ENCODE assay signal across 28 cellular contexts in genomic region chr7:35272234-35272633, GRCh38. TPM values are rescaled to one million over a fixed set of nuclear protein-coding genes. Genes with fewer than 3 reads are reported as not detected.
DNase-seq lines count a peak whose midpoint lies in the region; ATAC-seq, FAIRE-seq and TF ChIP-seq lines count a peak whose summit lies in the region.
"Had no signal": no experiment of that assay in that cellular context is flagged by ENCODE, and none has a peak within 500 bp of the region (broad histone marks: within the 10 kb centered on the region; RNA-seq: fewer than 3 reads in every experiment).

No MANE protein-coding gene starts in this region.

- peaks cover 11% of the 10 kb centered on the region for H3K27me3 Mint-ChIP-seq in activated CD4-positive, alpha-beta T cell treated with anti-CD3 and anti-CD28 coated beads, Interleukin-2, amount 10 ng/mL, durations not matched to agents 24 days and 14 days
- peaks cover 3% of the 10 kb centered on the region for H3K27me3 Mint-ChIP-seq in glutamatergic neuron (ENCODE audit: unreplicated experiment)

- 0% methylated on average over 1 of the region's 1 CpG for WGBS in A549 (ENCODE audit: missing lambda C conversion rate)
- 0% methylated on average over 1 of the region's 1 CpG for WGBS in K562 (ENCODE audit: insufficient coverage, low coverage, missing lambda C conversion rate)

- no peaks in the 10 kb centered on the region for H3K79me2 ChIP-seq in K562 (ENCODE audit: control insufficient read depth, insufficient read depth, low read length)

- no peaks in the 10 kb centered on the region for H3K9me3 Mint-ChIP-seq in activated CD4-positive, alpha-beta T cell treated with anti-CD3 and anti-CD28 coated beads, Interleukin-2, amount 10 ng/mL, durations not matched to agents 24 days and 14 days
- H3K9me3 Mint-ChIP-seq in glutamatergic neuron (ENCODE audit: unreplicated experiment): peaks cover 6% of the 10 kb centered on the region
- H3K9me3 Mint-ChIP-seq: CD4-positive, CD25-positive, alpha-beta regulatory T cell; CD8-positive, alpha-beta memory T cell had no signal

- H3K9me3 ChIP-seq in A549 (no peaks in the 10 kb centered on the region), K562 (replicated peaks; ENCODE audit: control insufficient read depth, insufficient read depth, low read depth, low read length) (no peaks in the 10 kb centered on the region)
- H3K9me3 ChIP-seq: BE2C, BLaER1 had no signal

- in situ Hi-C loops in K562 (cut with MboI): no loop called here

- no peaks in the 10 kb centered on the region for H3K27me3 ChIP-seq in K562 (ENCODE audit: control insufficient read depth in 2 of 2, insufficient read depth in 2 of 2, low read length in 2 of 2)
- H3K27me3 ChIP-seq: BE2C, BLaER1 had no signal

- intact Hi-C loops in activated CD4-positive, alpha-beta T cell treated with anti-CD3 and anti-CD28 coated beads, Interleukin-2, amount 10 ng/mL, durations not matched to agents 24 days and 14 days (cut with micrococcal nuclease): no loop called here
- intact Hi-C loops in K562 (cut with micrococcal nuclease): no loop called here

- TF ChIP-seq POLR2A in A549 (IDR thresholded peaks at IDR 0.05; ENCODE audit: low read length) (no peak), K562 (conservative IDR thresholded peaks at IDR 0.05) (no peak)

- H3K36me3 ChIP-seq in K562 (ENCODE audit: control insufficient read depth, insufficient read depth, low read length): no peaks in the 10 kb centered on the region
- H3K36me3 ChIP-seq: BE2C, BLaER1 had no signal

- peak; percentile 8 for DNase-seq in activated CD4-positive, alpha-beta T cell treated with anti-CD3 and anti-CD28 coated beads, Interleukin-2, amount 10 ng/mL, durations not matched to agents 24 days and 14 days
- DNase-seq in activated CD4-positive, alpha-beta T cell treated with anti-CD3 and anti-CD28 coated beads, Interleukin-2, amount 50 U/mL, for 48 hours: no peak
- DNase-seq in A549 (ENCODE audit: low read depth in 1 of 2, low spot score in 1 of 2) (no peak), K562 (ENCODE audit: extremely low read depth in 1 of 4, low spot score in 3 of 4) (no peak), glutamatergic neuron (no peak), NCI-H748 (lab: John Stamatoyannopoulos, UW; ENCODE audit: unreplicated experiment) (no peak)
- DNase-seq: ACHN; BE2C; C1 segment of cervical spinal cord; CD4-positive, alpha-beta memory T cell; CD4-positive, CD25-positive, alpha-beta regulatory T cell; CD8-positive, alpha-beta memory T cell; COR-L47; DMS153; DMS53; DMS79; DND-41; EL; GDM1 had no signal

- H3K27ac Mint-ChIP-seq in activated CD4-positive, alpha-beta T cell treated with anti-CD3 and anti-CD28 coated beads, Interleukin-2, amount 10 ng/mL, durations not matched to agents 24 days and 14 days: no peak overlapping the region
- H3K27ac Mint-ChIP-seq in glutamatergic neuron (ENCODE audit: unreplicated experiment): no peak overlapping the region
- H3K27ac Mint-ChIP-seq: CD14-positive monocyte; CD4-positive, alpha-beta memory T cell; CD4-positive, CD25-positive, alpha-beta regulatory T cell; CD8-positive, alpha-beta memory T cell had no signal

- no TSS peak for BruUV-seq in K562 (replicated peaks; lab: Mats Ljungman, UMichigan)

- CTCF ChIA-PET in A549 (lab: Yijun Ruan, JAX): no interaction called here
- CTCF ChIA-PET in K562 (lab: Yijun Ruan, JAX; ENCODE audit: low intra/inter-chr PET ratio): no interaction called here

- TF ChIP-seq EP300 in A549 (IDR thresholded peaks at IDR 0.05) (no peak), K562 (IDR thresholded peaks at IDR 0.05; ENCODE audit: low read length) (no peak)

- no peaks in the 10 kb centered on the region for H3K36me3 Mint-ChIP-seq in activated CD4-positive, alpha-beta T cell treated with anti-CD3 and anti-CD28 coated beads, Interleukin-2, amount 10 ng/mL, durations not matched to agents 24 days and 14 days (ENCODE audit: low read depth)
- no peaks in the 10 kb centered on the region for H3K36me3 Mint-ChIP-seq in glutamatergic neuron (ENCODE audit: unreplicated experiment)
- H3K36me3 Mint-ChIP-seq: CD14-positive monocyte; CD4-positive, alpha-beta memory T cell; CD4-positive, CD25-positive, alpha-beta regulatory T cell; CD8-positive, alpha-beta memory T cell had no signal

- H3K4me3 ChIP-seq in A549 (no peak overlapping the region), K562 (no peak overlapping the region)
- H3K4me3 ChIP-seq: BLaER1, GM12878 had no signal

- TF ChIP-seq CTCF in A549 (IDR thresholded peaks at IDR 0.05) (no peak), K562 (IDR thresholded peaks at IDR 0.05 in 2 of 3, conservative IDR thresholded peaks at IDR 0.05 in 1 of 3; ENCODE audit: insufficient read depth in 2 of 3, low read depth in 1 of 3, low read length in 3 of 3) (no peak), glutamatergic neuron (IDR thresholded peaks at IDR 0.05; ENCODE audit: partially characterized antibody, unreplicated experiment) (no peak)

- no peak for FAIRE-seq in A549 (lab: Jason Lieb, UNC)
- FAIRE-seq in K562 (lab: Jason Lieb, UNC): no peak
- FAIRE-seq: GM12878, GM12892, GM18507 had no signal

- no peak overlapping the region for H3K27ac ChIP-seq in A549
- no peak overlapping the region for H3K27ac ChIP-seq in K562 (ENCODE audit: extremely low read depth, low read depth, low read length)
- H3K27ac ChIP-seq: 22Rv1, BLaER1 had no signal

- H3K9ac ChIP-seq in K562 (ENCODE audit: insufficient read depth in 1 of 2, low read depth in 2 of 2, low read length in 2 of 2): no peak overlapping the region
- H3K9ac ChIP-seq: BLaER1 had no signal

- H3K4me2 ChIP-seq in A549 (no peak overlapping the region), K562 (ENCODE audit: insufficient read depth, low read length) (no peak overlapping the region)
- H3K4me2 ChIP-seq: BLaER1 had no signal

- H4K20me1 ChIP-seq in K562 (replicated peaks; ENCODE audit: control insufficient read depth, insufficient read depth, low read length): no peaks in the 10 kb centered on the region
- H4K20me1 ChIP-seq: BLaER1 had no signal

- ATAC-seq in A549 (no peak), K562 (no peak), GM19455 (IDR thresholded peaks at IDR 0.05; ENCODE audit: unreplicated experiment) (no peak)
- ATAC-seq: GM12878 had no signal

- H2AFZ ChIP-seq in K562 (ENCODE audit: low read depth, low read length): no peak overlapping the region

- H3K4me3 Mint-ChIP-seq in activated CD4-positive, alpha-beta T cell treated with anti-CD3 and anti-CD28 coated beads, Interleukin-2, amount 10 ng/mL, durations not matched to agents 24 days and 14 days: no peak overlapping the region
- peak overlapping the region; percentile 17 for H3K4me3 Mint-ChIP-seq in glutamatergic neuron (ENCODE audit: unreplicated experiment)
- H3K4me3 Mint-ChIP-seq: CD4-positive, alpha-beta memory T cell; CD4-positive, CD25-positive, alpha-beta regulatory T cell; CD8-positive, alpha-beta memory T cell had no signal

- no peaks in the 10 kb centered on the region for H3K4me1 Mint-ChIP-seq in activated CD4-positive, alpha-beta T cell treated with anti-CD3 and anti-CD28 coated beads, Interleukin-2, amount 10 ng/mL, durations not matched to agents 24 days and 14 days
- H3K4me1 Mint-ChIP-seq in glutamatergic neuron (ENCODE audit: low read depth, unreplicated experiment): peaks cover 27% of the 10 kb centered on the region
- H3K4me1 Mint-ChIP-seq: CD14-positive monocyte; CD4-positive, alpha-beta memory T cell; CD4-positive, CD25-positive, alpha-beta regulatory T cell; CD8-positive, alpha-beta memory T cell had no signal

- POLR2A ChIA-PET in A549 (lab: Yijun Ruan, JAX) (no interaction called here), K562 (lab: Yijun Ruan, JAX) (no interaction called here)

- H3K4me1 ChIP-seq in A549 (no peaks in the 10 kb centered on the region), K562 (replicated peaks in 1 of 2; ENCODE audit: control insufficient read depth in 2 of 2, insufficient read depth in 2 of 2, low read length in 2 of 2) (no peaks in the 10 kb centered on the region)
- H3K4me1 ChIP-seq: BLaER1 had no signal

- H3K9me1 ChIP-seq in K562 (ENCODE audit: control insufficient read depth, insufficient read depth, low read length): no peaks in the 10 kb centered on the region

- TF ChIP-seq RAD21 in A549 (conservative IDR thresholded peaks at IDR 0.05 in 1 of 2, IDR thresholded peaks at IDR 0.05 in 1 of 2): no peak
- TF ChIP-seq RAD21 in K562 (CRISPR knock-in tag; conservative IDR thresholded peaks at IDR 0.05 in 1 of 2, IDR thresholded peaks at IDR 0.05 in 1 of 2): no peak

TF ChIP-seq in A549, 52 proteins besides CTCF, POLR2A, EP300 and RAD21:
- no peak for TF ChIP-seq MYC (IDR thresholded peaks at IDR 0.05; ENCODE audit: borderline replicate concordance, low read length)
- peak; percentile 78 for TF ChIP-seq MAFK (IDR thresholded peaks at IDR 0.05; ENCODE audit: partially characterized antibody)

TF ChIP-seq in K562, 482 proteins besides CTCF, POLR2A, EP300 and RAD21 (continues in another document):
- no peak for TF ChIP-seq KLF13 (tag; IDR thresholded peaks at IDR 0.05; ENCODE audit: borderline replicate concordance, low read depth)
- TF ChIP-seq ZNF316 (IDR thresholded peaks at IDR 0.05): peak; percentile 49; the same call in 1 of the 2 replicates

RNA-seq across cellular contexts. Expression of gene TBX20, which starts 18.3 kb away (rescaled TPM):
- 0.09 and 0.24 TPM in 2 replicates for total RNA-seq in activated CD4-positive, alpha-beta T cell treated with anti-CD3 and anti-CD28 coated beads, Interleukin-2, amount 10 ng/mL, durations not matched to agents 24 days and 14 days
- polyA plus RNA-seq in A549 (2011; rRNA removed) (1.6 and 2.3 TPM in 2 replicates), A549 (2017; fragmentation: RNase III; extraction: RNeasy Plus Mini Kit Qiagen cat#74134 plus additional on column Dnase treatment) (1.3 to 1.6 TPM (median 1.5 TPM) in 3 replicates), K562 (2011; rRNA removed) (not detected in 2 replicates), K562 (2014; fragmentation: Illumina TruSeq; extraction: Trizol) (not detected in 2 replicates), K562 (2014; fragmentation: Nextera tagmentation; extraction: Ambion mirVana) (not detected), K562 (2014; rRNA removed) (not detected in 2 replicates)
- 0.62 and 0.91 TPM in 2 replicates for polyA plus RNA-seq in A549 (2012; cell fraction: cytosol; rRNA removed)
- 0.90 and 1.5 TPM in 2 replicates for polyA plus RNA-seq in A549 (2012; cell fraction: nucleus; rRNA removed)
- polyA minus RNA-seq in A549 (2011; rRNA and poly(A)+ RNA removed): 13.4 and 16.7 TPM in 2 replicates
- total RNA-seq in K562 (2011; cell fraction: chromatin; rRNA removed; ENCODE audit: low replicate concordance): not detected in 2 replicates
- not detected in 2 replicates for total RNA-seq in K562 (2011; cell fraction: nucleolus; rRNA removed)
- not detected in 2 replicates for total RNA-seq in K562 (2011; cell fraction: nucleoplasm; rRNA removed)
- total RNA-seq in K562 (2014; rRNA removed) (not detected in 2 replicates), K562 (2014; rRNA removed; fragmentation: Illumina TruSeq; extraction: Trizol) (not detected in 2 replicates), K562 (2015; rRNA removed; fragmentation: Illumina TruSeq; extraction: Trizol) (not detected in 2 replicates), K562 (2021) (not detected in 2 replicates), glutamatergic neuron (ENCODE audit: unreplicated experiment) (1.2 TPM)
- polyA plus RNA-seq in K562 (2011; cell fraction: cytosol; rRNA removed): not detected in 2 replicates
- not detected in 2 replicates for polyA plus RNA-seq in K562 (2011; cell fraction: nucleus; rRNA removed)
- 0.04 and 0.06 TPM in 2 replicates for polyA plus RNA-seq in K562 (2012)
- polyA minus RNA-seq in K562 (2011; rRNA and poly(A)+ RNA removed): not detected in 2 replicates
- polyA minus RNA-seq in K562 (2011; cell fraction: cytosol; rRNA and poly(A)+ RNA removed): not detected in 2 replicates
- 0.13 TPM in 1 of 2 replicates, not detected in the other for polyA minus RNA-seq in K562 (2011; cell fraction: nucleus; rRNA and poly(A)+ RNA removed)
- total RNA-seq: CD4-positive, alpha-beta memory T cell; CD8-positive, alpha-beta memory T cell; G401; GM12878 had no signal
- polyA plus RNA-seq: AG04450; CD14-positive monocyte; CD4-positive, alpha-beta memory T cell; CD8-positive, alpha-beta memory T cell; GM12878 had no signal
